8 cellular contexts compared by ENCODE assay signal in the genomic region with DNA sequence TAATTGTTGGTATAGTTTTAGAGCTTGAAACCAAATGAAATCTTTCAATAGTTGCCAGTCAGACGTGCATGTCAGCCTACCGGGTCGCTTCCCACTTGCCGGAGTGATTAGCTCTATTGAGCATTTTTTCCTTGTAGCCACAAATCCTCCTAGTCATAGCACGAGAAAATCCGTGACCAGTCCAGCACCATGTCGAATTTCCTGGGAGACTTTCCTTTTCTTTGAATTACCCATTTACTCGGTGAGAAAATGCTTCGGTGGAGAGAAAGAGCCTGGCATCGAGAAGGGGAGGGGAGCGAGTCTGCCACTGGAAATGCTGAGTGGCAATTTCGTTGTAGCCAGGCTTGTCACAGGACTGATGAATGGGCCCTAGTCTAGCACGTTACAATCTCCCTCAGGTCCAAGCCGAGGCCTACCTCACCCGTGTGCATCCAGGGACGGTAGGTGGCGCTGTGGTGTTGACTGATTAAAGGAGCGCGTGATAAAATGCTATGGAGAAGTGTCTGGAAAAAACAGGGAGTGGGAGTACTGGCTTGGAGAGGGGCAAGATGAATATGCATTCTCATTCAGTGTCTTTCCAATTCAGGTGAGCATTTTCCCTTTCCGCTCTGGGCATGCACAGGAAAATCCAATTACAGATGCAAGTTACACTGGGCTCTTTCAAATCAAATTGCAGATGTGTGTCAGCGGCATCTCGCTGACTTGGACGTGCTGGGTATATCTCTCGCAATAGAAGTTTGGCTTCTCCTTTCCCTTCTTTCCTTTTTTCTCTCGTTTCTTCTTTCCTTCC.
DNase-seq lines count a peak whose midpoint lies in the region; ATAC-seq, FAIRE-seq and TF ChIP-seq lines count a peak whose summit lies in the region.

No MANE protein-coding gene starts in this region.

- no peaks in the 10 kb centered on the region for H3K27me3 ChIP-seq in bronchial epithelial cell (ENCODE audit: control insufficient read depth, insufficient read depth, low read length)

- H3K4me3 ChIP-seq in WI38 (ENCODE audit: low read depth, low read length) (no peak overlapping the region), bronchial epithelial cell (ENCODE audit: low read depth, low read length) (no peak overlapping the region)

- TF ChIP-seq CTCF in WI38 (IDR thresholded peaks at IDR 0.05; ENCODE audit: low read depth, low read length) (peak; percentile 66), bronchial epithelial cell (IDR thresholded peaks at IDR 0.05; ENCODE audit: insufficient read depth, low read length, severe bottlenecking) (peak; percentile 95)

- peak; percentile 42 for ATAC-seq in HG02759 (IDR thresholded peaks at IDR 0.05; ENCODE audit: unreplicated experiment)

- DNase-seq in NCI-H1417 (lab: John Stamatoyannopoulos, UW) (peak in 2 of 3 experiments; percentile 4 to 85), NCI-H1417 treated with DMSO at 0.1 percent for 48 hours (lab: John Stamatoyannopoulos, UW) (no peak), NCI-H2029 (lab: John Stamatoyannopoulos, UW) (peak; percentile 80), bronchial epithelial cell (ENCODE audit: low read depth) (peak; percentile 54), kidney tubule cell (ENCODE audit: low spot score) (peak; percentile 80)
- DNase-seq in stimulated activated CD4-positive, alpha-beta T cell treated with anti-CD3 and anti-CD28 coated beads, Interleukin-4, amount 100 ng/mL, for 1 hour = peak; percentile 68

- peak; percentile 7 for FAIRE-seq in bronchial epithelial cell (lab: Jason Lieb, UNC)

- H3K36me3 ChIP-seq in bronchial epithelial cell (ENCODE audit: control insufficient read depth, insufficient read depth, low read length) = no peaks in the 10 kb centered on the region
